In genomic region chr6:169079650-169080049, GRCh38 we compare ENCODE assay signal across 22 cellular contexts.
"Had no signal": no experiment of that assay in that cellular context is flagged by ENCODE, and none has a peak within 500 bp of the region (broad histone marks: within the 10 kb centered on the region; RNA-seq: fewer than 3 reads in every experiment).

No MANE protein-coding gene starts in this region.

- H3K36me3 ChIP-seq: suprapubic skin, transverse colon, uterus had no signal

- H3K27ac Mint-ChIP-seq: activated CD4-positive, alpha-beta memory T cell treated with anti-CD3 and anti-CD28 coated beads, Interleukin-2, amount 10 ng/mL, durations not matched to agents 7 days and 5 days; activated CD8-positive, alpha-beta memory T cell treated with anti-CD3 and anti-CD28 coated beads, Interleukin-2, amount 10 ng/mL, durations not matched to agents 7 days and 5 days; activated naive CD8-positive, alpha-beta T cell; progenitor cell of endocrine pancreas; stimulated activated naive CD8-positive, alpha-beta T cell treated with anti-CD3 and anti-CD28 coated beads, Interleukin-15, amount 100 ng/mL, for 72 hours had no signal

- H3K27me3 Mint-ChIP-seq: activated CD4-positive, alpha-beta memory T cell treated with anti-CD3 and anti-CD28 coated beads, Interleukin-2, amount 10 ng/mL, durations not matched to agents 7 days and 5 days had no signal

- H3K4me3 Mint-ChIP-seq: activated CD4-positive, alpha-beta memory T cell treated with anti-CD3 and anti-CD28 coated beads, Interleukin-2, amount 10 ng/mL, durations not matched to agents 7 days and 5 days; activated CD8-positive, alpha-beta memory T cell treated with anti-CD3 and anti-CD28 coated beads, Interleukin-2, amount 10 ng/mL, durations not matched to agents 7 days and 5 days; activated naive CD8-positive, alpha-beta T cell; stimulated activated naive CD8-positive, alpha-beta T cell treated with anti-CD3 and anti-CD28 coated beads, Interleukin-15, amount 100 ng/mL, for 72 hours had no signal

- H3K4me3 ChIP-seq: body of pancreas, suprapubic skin, transverse colon, uterus had no signal

- ATAC-seq: activated CD8-positive, alpha-beta memory T cell treated with anti-CD3 and anti-CD28 coated beads, Interleukin-2, amount 10 ng/mL, durations not matched to agents 7 days and 5 days; body of pancreas; left lobe of liver; stimulated activated naive CD8-positive, alpha-beta T cell treated with anti-CD3 and anti-CD28 coated beads, Interleukin-15, amount 100 ng/mL, for 72 hours had no signal

- H3K27me3 ChIP-seq: body of pancreas, suprapubic skin, transverse colon, uterus had no signal

- H3K9me3 ChIP-seq: body of pancreas, suprapubic skin, transverse colon, uterus had no signal

- H3K9me3 Mint-ChIP-seq: activated CD4-positive, alpha-beta memory T cell treated with anti-CD3 and anti-CD28 coated beads, Interleukin-2, amount 10 ng/mL, durations not matched to agents 7 days and 5 days had no signal

- H3K4me1 ChIP-seq: body of pancreas had no signal

- H3K27ac ChIP-seq: body of pancreas, suprapubic skin, transverse colon, uterus had no signal

- H3K36me3 Mint-ChIP-seq: activated CD8-positive, alpha-beta memory T cell treated with anti-CD3 and anti-CD28 coated beads, Interleukin-2, amount 10 ng/mL, durations not matched to agents 7 days and 5 days; activated naive CD8-positive, alpha-beta T cell had no signal

- H3K4me1 Mint-ChIP-seq: activated CD4-positive, alpha-beta memory T cell treated with anti-CD3 and anti-CD28 coated beads, Interleukin-2, amount 10 ng/mL, durations not matched to agents 7 days and 5 days; activated CD8-positive, alpha-beta memory T cell treated with anti-CD3 and anti-CD28 coated beads, Interleukin-2, amount 10 ng/mL, durations not matched to agents 7 days and 5 days; stimulated activated naive CD8-positive, alpha-beta T cell treated with anti-CD3 and anti-CD28 coated beads, Interleukin-15, amount 100 ng/mL, for 72 hours had no signal

- DNase-seq: activated CD4-positive, alpha-beta memory T cell treated with anti-CD3 and anti-CD28 coated beads, Interleukin-2, amount 10 ng/mL, durations not matched to agents 7 days and 5 days; activated CD4-positive, alpha-beta T cell treated with anti-CD3 and anti-CD28 coated beads for 48 hours; activated CD4-positive, CD25-positive, alpha-beta regulatory T cell; activated CD8-positive, alpha-beta memory T cell treated with anti-CD3 and anti-CD28 coated beads, Interleukin-2, amount 10 ng/mL, durations not matched to agents 7 days and 5 days; body of pancreas; dermis blood vessel endothelial cell; effector memory CD4-positive, alpha-beta T cell; head of caudate nucleus; kidney; midbrain; occipital lobe; stimulated activated CD4-positive, alpha-beta T cell treated with anti-CD3 and anti-CD28 coated beads, Interleukin-15, amount 100 ng/mL, for 24 hours; stimulated activated CD4-positive, alpha-beta T cell treated with anti-CD3 and anti-CD28 coated beads, Interleukin-2, amount 100 ng/mL, for 48 hours; stimulated activated naive CD8-positive, alpha-beta T cell treated with anti-CD3 and anti-CD28 coated beads, Interleukin-15, amount 100 ng/mL, for 72 hours; T-helper 1 cell; T-helper 9 cell; transverse colon; uterus had no signal
